ENCODE assay signal across 20 cellular contexts in genomic region chr4:74490736-74491135, GRCh38. TPM values are rescaled to one million over a fixed set of nuclear protein-coding genes. Genes with fewer than 3 reads are reported as not detected.
"Had no signal": no experiment of that assay in that cellular context is flagged by ENCODE, and none has a peak within 500 bp of the region (broad histone marks: within the 10 kb centered on the region; RNA-seq: fewer than 3 reads in every experiment).

No MANE protein-coding gene starts in this region.

- ATAC-seq: gastroesophageal sphincter; left colon; mucosa of descending colon; naive thymus-derived CD8-positive, alpha-beta T cell; psoas muscle had no signal

- H3K4me1 ChIP-seq: gastroesophageal sphincter, psoas muscle, sigmoid colon, stomach had no signal

- H3K4me3 ChIP-seq: gastroesophageal sphincter, mucosa of descending colon, psoas muscle, sigmoid colon, stomach, thoracic aorta, transverse colon had no signal

- H3K27me3 Mint-ChIP-seq: central memory CD8-positive, alpha-beta T cell had no signal

- H3K4me3 Mint-ChIP-seq: central memory CD8-positive, alpha-beta T cell; immature natural killer cell; naive thymus-derived CD8-positive, alpha-beta T cell had no signal

- H3K27ac ChIP-seq: gastroesophageal sphincter, neutrophil, psoas muscle, sigmoid colon, stomach, thoracic aorta, transverse colon had no signal

- H3K27ac Mint-ChIP-seq: immature natural killer cell; naive thymus-derived CD8-positive, alpha-beta T cell had no signal

- H3K4me1 Mint-ChIP-seq: central memory CD8-positive, alpha-beta T cell; immature natural killer cell; naive thymus-derived CD8-positive, alpha-beta T cell had no signal

- DNase-seq: effector memory CD4-positive, alpha-beta T cell; immature natural killer cell; kidney; left colon; mucosa of descending colon; naive thymus-derived CD8-positive, alpha-beta T cell; psoas muscle; sigmoid colon; small intestine; stimulated activated CD4-positive, alpha-beta T cell treated with anti-CD3 and anti-CD28 coated beads, Interleukin-12 subunit alpha, Interleukin-12 subunit beta, amount 100 ng/mL, for 4 hours; stimulated activated naive CD4-positive, alpha-beta T cell; stomach; substantia nigra; transverse colon had no signal

- FAIRE-seq: endometrium, kidney, small intestine had no signal

- H3K27me3 ChIP-seq: gastroesophageal sphincter, neutrophil, sigmoid colon, stomach, transverse colon had no signal

- H3K36me3 Mint-ChIP-seq: immature natural killer cell; naive thymus-derived CD8-positive, alpha-beta T cell had no signal

- H3K36me3 ChIP-seq: gastroesophageal sphincter, neutrophil, sigmoid colon, stomach, thoracic aorta, transverse colon had no signal

- H3K9me3 ChIP-seq: gastroesophageal sphincter, mucosa of descending colon, neutrophil, psoas muscle, sigmoid colon, stomach, thoracic aorta, transverse colon had no signal

- H3K9me3 Mint-ChIP-seq: central memory CD8-positive, alpha-beta T cell; naive thymus-derived CD8-positive, alpha-beta T cell had no signal

RNA-seq across cellular contexts. Expression of gene AREG, which starts 45.8 kb away (rescaled TPM):
- total RNA-seq: liver had no signal
